24 cellular contexts compared by ENCODE assay signal in genomic region chr15:88950600-88951160, GRCh38. TPM values are rescaled to one million over a fixed set of nuclear protein-coding genes. Genes with fewer than 3 reads are reported as not detected.
DNase-seq lines count a peak whose midpoint lies in the region; ATAC-seq and TF ChIP-seq lines count a peak whose summit lies in the region.
"Had no signal": no experiment of that assay in that cellular context is flagged by ENCODE, and none has a peak within 500 bp of the region (broad histone marks: within the 10 kb centered on the region; RNA-seq: fewer than 3 reads in every experiment).

No MANE protein-coding gene starts in this region.

- intact Hi-C loops in HCT116 (cut with micrococcal nuclease): no loop called here
- intact Hi-C loops in dorsolateral prefrontal cortex (cut with DNase I): loop anchor here (1.0 to 2.0 kb wide), 2 partner anchors 46 kb away; no protein-coding TSS in a partner anchor

- no peaks in the 10 kb centered on the region for H3K9me2 ChIP-seq in HCT116 (ENCODE audit: insufficient read depth)
- no peaks in the 10 kb centered on the region for H3K9me2 ChIP-seq in GM23248 (ENCODE audit: insufficient read depth)

- H3K9ac ChIP-seq in HCT116 (ENCODE audit: low read length): no peak overlapping the region
- H3K9ac ChIP-seq in GM23248: no peak overlapping the region

- POLR2A ChIA-PET in HCT116 (lab: Charles Lee): no interaction called here
- POLR2A ChIA-PET in HEK293T (lab: Yijun Ruan, JAX): no interaction called here

- TF ChIP-seq POLR2A in HCT116 (IDR thresholded peaks at IDR 0.05; ENCODE audit: borderline replicate concordance, extremely low read depth, insufficient read depth, insufficient read length): no peak

- TF ChIP-seq RAD21 in HCT116 (IDR thresholded peaks at IDR 0.05; ENCODE audit: low read depth): peak; percentile 16; the same call in 1 of the 2 replicates

- DNase-seq in HCT116 (ENCODE audit: low read depth, low spot score) (no peak), dorsolateral prefrontal cortex (peak in 4 of 10 donors; percentile 27 to 49 (median 37)), midbrain (lab: John Stamatoyannopoulos, UW) (peak; percentile 48), HEK293T (ENCODE audit: extremely low spot score) (no peak), cerebellar cortex (ENCODE audit: low spot score) (no peak), GM23248 (no peak), NAMALWA (ENCODE audit: low spot score) (no peak)
- DNase-seq: AML-193; CD4-positive, alpha-beta memory T cell; DMS 273 treated with DMSO at 0.1 percent for 48 hours; DMS79 treated with DMSO at 0.1 percent for 48 hours; GF-D8; KBM-7; NCI-H1092 treated with DMSO at 0.1 percent for 48 hours; NCI-H146; NCI-H1930; NCI-H446; NCI-H524 treated with DMSO at 0.1 percent for 48 hours; NCI-H774; NK-92 treated with Interleukin-12 subunit alpha and Interleukin-12 subunit beta, amount 100 ng/mL, for 24 hours; SJCRH30 had no signal

- H3K27me3 ChIP-seq in HCT116 (ENCODE audit: insufficient read depth, low read length): no peaks in the 10 kb centered on the region
- H3K27me3 ChIP-seq in dorsolateral prefrontal cortex: peaks cover 0 to 5% (median 0%) of the 10 kb centered on the region in 45 donors
- peaks cover 8% of the 10 kb centered on the region for H3K27me3 ChIP-seq in GM23248 (replicated peaks; ENCODE audit: insufficient read depth)

- H3K27ac ChIP-seq in HCT116 (ENCODE audit: low read depth, low read length) (no peak overlapping the region), dorsolateral prefrontal cortex (no peak overlapping the region), GM23248 (no peak overlapping the region)
- H3K27ac ChIP-seq: PC-9, SJCRH30 had no signal

- RAD21 ChIA-PET in HCT116 (lab: Charles Lee; ENCODE audit: low non-redundant PET in 1 of 2, low total read pairs in 2 of 2, uncharacterized antibody in 2 of 2, unreplicated experiment in 2 of 2): no interaction called here

- no peak for ATAC-seq in HCT116
- ATAC-seq: Right ventricle myocardium inferior, SK-N-SH treated with all-trans-retinoic acid at 6 μM for 48 hours had no signal

- H3K4me3 ChIP-seq in HCT116 (replicated peaks in 1 of 2; ENCODE audit: low read depth in 1 of 2, low read length in 2 of 2) (no peak overlapping the region), dorsolateral prefrontal cortex (no peak overlapping the region), GM23248 (no peak overlapping the region)
- H3K4me3 ChIP-seq: PC-9, SJCRH30 had no signal

- H3K4me2 ChIP-seq in HCT116 (ENCODE audit: low read length): no peak overlapping the region
- no peak overlapping the region for H3K4me2 ChIP-seq in GM23248 (ENCODE audit: unreplicated experiment)
- H3K4me2 ChIP-seq: PC-9 had no signal

- in situ Hi-C loops in GM23248 (cut with MboI): no loop called here

- no peaks in the 10 kb centered on the region for H3F3A ChIP-seq in GM23248 (ENCODE audit: insufficient read depth)

- no peaks in the 10 kb centered on the region for H4K20me1 ChIP-seq in HCT116 (ENCODE audit: insufficient read depth)
- no peaks in the 10 kb centered on the region for H4K20me1 ChIP-seq in GM23248 (ENCODE audit: insufficient read depth)

- TF ChIP-seq CTCF in HCT116 (IDR thresholded peaks at IDR 0.05 in 2 of 3, conservative IDR thresholded peaks at IDR 0.05 in 1 of 3; ENCODE audit: borderline replicate concordance in 1 of 3, insufficient read depth in 1 of 3, low read depth in 2 of 3, low read length in 2 of 3): no peak
- TF ChIP-seq CTCF in dorsolateral prefrontal cortex (IDR thresholded peaks at IDR 0.05 in 54 of 56, conservative IDR thresholded peaks at IDR 0.05 in 2 of 56; ENCODE audit: low read depth in 1 of 56, partially characterized antibody in 56 of 56): peak in 38 of 56 donors; percentile 1 to 72 (median 42)

- H3K9me3 ChIP-seq in HCT116 (ENCODE audit: control insufficient read depth in 1 of 2, insufficient read depth in 1 of 2, low read depth in 1 of 2, low read length in 2 of 2) (no peaks in the 10 kb centered on the region), GM23248 (ENCODE audit: low read depth) (no peaks in the 10 kb centered on the region)
- H3K9me3 ChIP-seq: SJCRH30 had no signal

- H2AFZ ChIP-seq in HCT116 (ENCODE audit: low read depth, low read length, poor library complexity, severe bottlenecking) (no peak overlapping the region), GM23248 (no peak overlapping the region)
- H2AFZ ChIP-seq: PC-9 had no signal

- H3K79me2 ChIP-seq in HCT116 (ENCODE audit: insufficient read depth, low read length) (no peaks in the 10 kb centered on the region), GM23248 (ENCODE audit: insufficient read depth) (no peaks in the 10 kb centered on the region)

- H3K36me3 ChIP-seq in HCT116 (ENCODE audit: control insufficient read depth in 1 of 2, insufficient read depth in 2 of 2, low read length in 2 of 2) (no peaks in the 10 kb centered on the region), GM23248 (ENCODE audit: low read depth) (no peaks in the 10 kb centered on the region)
- H3K36me3 ChIP-seq: SJCRH30 had no signal

- 72 to 77% methylated on average over 6 of the region's 6 CpGs for WGBS in GM23248 (ENCODE audit: low coverage in 1 of 2, low lambda C conversion rate in 2 of 2, missing lambda C conversion rate in 2 of 2), 2 experiments

- CTCF ChIA-PET in HCT116 (lab: Charles Lee) (no interaction called here), HEK293T (lab: Yijun Ruan, JAX) (no interaction called here)

- no peaks in the 10 kb centered on the region; a peak in 1 of 4 replicates for H3K4me1 ChIP-seq in HCT116 (ENCODE audit: control insufficient read depth in 1 of 2, insufficient read depth in 2 of 2, low read length in 2 of 2)
- H3K4me1 ChIP-seq in GM23248 (ENCODE audit: insufficient read depth): no peaks in the 10 kb centered on the region
- H3K4me1 ChIP-seq: SJCRH30 had no signal

- BruUV-seq in HCT116 (replicated peaks; lab: Mats Ljungman, UMichigan): no TSS peak

TF ChIP-seq in HCT116, 20 proteins besides CTCF, POLR2A, EP300 and RAD21 (continues in another document):
- TF ChIP-seq ZNF274 (IDR thresholded peaks at IDR 0.05; ENCODE audit: low read depth, low read length) (no peak), ELF1 (IDR thresholded peaks at IDR 0.05; ENCODE audit: borderline replicate concordance, low read depth) (no peak), CEBPB (IDR thresholded peaks at IDR 0.05; ENCODE audit: low read depth) (no peak), SRF (IDR thresholded peaks at IDR 0.05; ENCODE audit: low read depth) (no peak)
- TF ChIP-seq, protein P1, sequence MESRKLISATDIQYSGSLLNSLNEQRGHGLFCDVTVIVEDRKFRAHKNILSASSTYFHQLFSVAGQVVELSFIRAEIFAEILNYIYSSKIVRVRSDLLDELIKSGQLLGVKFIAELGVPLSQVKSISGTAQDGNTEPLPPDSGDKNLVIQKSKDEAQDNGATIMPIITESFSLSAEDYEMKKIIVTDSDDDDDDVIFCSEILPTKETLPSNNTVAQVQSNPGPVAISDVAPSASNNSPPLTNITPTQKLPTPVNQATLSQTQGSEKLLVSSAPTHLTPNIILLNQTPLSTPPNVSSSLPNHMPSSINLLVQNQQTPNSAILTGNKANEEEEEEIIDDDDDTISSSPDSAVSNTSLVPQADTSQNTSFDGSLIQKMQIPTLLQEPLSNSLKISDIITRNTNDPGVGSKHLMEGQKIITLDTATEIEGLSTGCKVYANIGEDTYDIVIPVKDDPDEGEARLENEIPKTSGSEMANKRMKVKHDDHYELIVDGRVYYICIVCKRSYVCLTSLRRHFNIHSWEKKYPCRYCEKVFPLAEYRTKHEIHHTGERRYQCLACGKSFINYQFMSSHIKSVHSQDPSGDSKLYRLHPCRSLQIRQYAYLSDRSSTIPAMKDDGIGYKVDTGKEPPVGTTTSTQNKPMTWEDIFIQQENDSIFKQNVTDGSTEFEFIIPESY (IDR thresholded peaks at IDR 0.05; ENCODE audit: extremely low read depth, insufficient replicate concordance, low read length): no peak

TF ChIP-seq in HEK293T, 16 proteins besides CTCF, POLR2A, EP300 and RAD21:
- TF ChIP-seq ELF4 (IDR thresholded peaks at IDR 0.05) (no peak), FOXM1 (IDR thresholded peaks at IDR 0.05; ENCODE audit: borderline replicate concordance) (no peak), ARNT (IDR thresholded peaks at IDR 0.05) (no peak), CTBP1 (IDR thresholded peaks at IDR 0.05; ENCODE audit: borderline replicate concordance) (no peak), TARDBP (IDR thresholded peaks at IDR 0.05) (no peak), HDGF (IDR thresholded peaks at IDR 0.05; ENCODE audit: borderline replicate concordance) (no peak)
- TF ChIP-seq, protein P2, sequence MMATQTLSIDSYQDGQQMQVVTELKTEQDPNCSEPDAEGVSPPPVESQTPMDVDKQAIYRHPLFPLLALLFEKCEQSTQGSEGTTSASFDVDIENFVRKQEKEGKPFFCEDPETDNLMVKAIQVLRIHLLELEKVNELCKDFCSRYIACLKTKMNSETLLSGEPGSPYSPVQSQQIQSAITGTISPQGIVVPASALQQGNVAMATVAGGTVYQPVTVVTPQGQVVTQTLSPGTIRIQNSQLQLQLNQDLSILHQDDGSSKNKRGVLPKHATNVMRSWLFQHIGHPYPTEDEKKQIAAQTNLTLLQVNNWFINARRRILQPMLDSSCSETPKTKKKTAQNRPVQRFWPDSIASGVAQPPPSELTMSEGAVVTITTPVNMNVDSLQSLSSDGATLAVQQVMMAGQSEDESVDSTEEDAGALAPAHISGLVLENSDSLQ (IDR thresholded peaks at IDR 0.05): no peak

RNA-seq across cellular contexts. Expression of gene MFGE8, which starts 37.5 kb away (rescaled TPM):
- total RNA-seq in HCT116 (2021; ENCODE audit: unreplicated experiment) (70.7 TPM), dorsolateral prefrontal cortex (100 to 1,000 TPM in 42 of 120 experiments, 10 to 100 TPM in 78; 38.8 to 183 (median 87.0) TPM)
- polyA plus RNA-seq in HCT116 (2012): 85.6 and 90.0 TPM in 2 replicates
- 334 and 355 TPM in 2 replicates for total RNA-seq in GM23248 (2014; rRNA removed; shearing (Covaris generic))
- 411 and 437 TPM in 2 replicates for polyA plus RNA-seq in GM23248 (2016; fragmentation: Nextera tagmentation; extraction: Ambion mirVana)

RNA-seq across cellular contexts. Expression of gene HAPLN3, which starts 55.3 kb away (rescaled TPM):
- total RNA-seq in HCT116 (2021; ENCODE audit: unreplicated experiment): 10.9 TPM
- polyA plus RNA-seq in HCT116 (2012): 6.4 and 7.5 TPM in 2 replicates
- total RNA-seq in dorsolateral prefrontal cortex: 10 to 100 TPM in 2 of 120 experiments, 1 to 10 TPM in 115, under 1 TPM in 3; 0.44 to 13.0 (median 3.2) TPM
- 2.9 and 6.7 TPM in 2 replicates for total RNA-seq in GM23248 (2014; rRNA removed; shearing (Covaris generic))
- polyA plus RNA-seq in GM23248 (2016; fragmentation: Nextera tagmentation; extraction: Ambion mirVana): 3.3 and 4.5 TPM in 2 replicates

Comparison
In these comparisons a context has a peak if more than half of its experiments do, and no peak if none do; other contexts are left out.
1. CTCF ChIP-seq: peak in dorsolateral prefrontal cortex (38 of 56); none in HCT116 (0 of 3).